8 cellular contexts compared by ENCODE assay signal in the genomic region with DNA sequence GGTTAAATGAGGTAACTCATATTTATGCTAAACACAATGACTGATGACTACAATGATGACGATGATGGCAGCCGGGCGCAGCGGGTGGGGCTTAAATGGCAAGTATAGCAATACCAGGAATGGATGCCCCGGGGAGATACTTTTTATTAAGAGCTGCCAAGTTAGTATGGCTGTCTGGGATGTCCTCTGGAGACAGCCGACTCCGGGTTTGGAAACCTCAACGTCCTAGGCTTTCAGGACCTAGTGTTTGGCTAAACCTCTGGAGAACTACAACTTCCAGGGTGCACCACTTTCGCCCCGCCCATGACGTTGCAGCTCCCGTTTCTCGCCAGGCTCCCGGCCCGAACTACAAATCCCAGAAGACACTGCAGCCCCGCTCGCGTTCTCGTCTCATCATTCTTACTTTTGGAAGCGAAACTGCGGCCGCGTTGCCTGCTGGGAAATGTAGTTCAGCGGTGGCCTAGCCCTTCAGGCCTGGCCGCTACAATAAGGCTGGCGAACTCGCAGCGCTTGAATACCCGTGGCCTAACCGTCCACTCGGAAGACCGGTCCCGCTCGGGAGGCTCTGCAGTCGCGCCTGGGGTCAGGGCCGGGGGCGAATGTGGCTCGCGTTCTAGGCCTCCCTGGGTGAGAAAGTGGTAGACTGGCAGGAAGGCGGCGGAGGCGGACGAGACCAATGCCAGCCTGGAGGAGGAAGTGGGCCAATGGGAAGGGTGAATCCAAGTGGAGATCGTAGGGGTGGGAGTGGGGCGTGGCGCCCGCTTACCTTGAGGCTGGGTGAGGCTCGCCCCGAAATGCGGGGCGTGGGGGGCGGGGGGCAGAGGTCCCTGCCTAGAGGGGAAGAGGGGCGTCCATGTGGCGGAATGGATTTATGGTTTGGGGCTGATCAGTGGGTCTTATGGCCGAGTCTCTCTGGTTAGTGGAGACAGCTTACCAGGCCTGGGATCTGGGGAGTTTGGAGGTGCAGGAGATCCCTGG. TPM values are rescaled to one million over a fixed set of nuclear protein-coding genes. Genes with fewer than 3 reads are reported as not detected.
DNase-seq lines count a peak whose midpoint lies in the region; ATAC-seq and TF ChIP-seq lines count a peak whose summit lies in the region.

A gene (plus strand): TSS at position 463 of the 978 bp plus-strand sequence. CDS start 2,221 bp downstream, outside the sequence.

- peaks cover 0 to 2% of the 10 kb centered on the region in 2 donors for H3K4me1 ChIP-seq in left lung

- ATAC-seq in GM19395 (IDR thresholded peaks at IDR 0.05; ENCODE audit: unreplicated experiment) (peak; percentile 93), HG03565 (IDR thresholded peaks at IDR 0.05; ENCODE audit: unreplicated experiment) (peak; percentile 90), left lung (peak; percentile 98)

- peak within 1 kb of the TSS; percentile 66 to 68 for H3K4me3 ChIP-seq in left lung

- DNase-seq in NCI-H774 (lab: John Stamatoyannopoulos, UW) (peak; percentile 97), dermis blood vessel endothelial cell (peak; percentile 99), left lung (peak; percentile 98 to 99)
- DNase-seq in activated CD4-positive, alpha-beta T cell treated with anti-CD3 and anti-CD28 coated beads, Interleukin-2, amount 50 U/mL, for 4 hours: peak; percentile 99 to 100
- DNase-seq in stimulated activated CD4-positive, alpha-beta T cell treated with anti-CD3 and anti-CD28 coated beads, Interleukin-2, amount 100 ng/mL, for 48 hours: peak; percentile 97 to 98

- no peaks in the 10 kb centered on the region for H3K9me3 ChIP-seq in left lung

- peaks cover 0 to 26% of the 10 kb centered on the region in 2 donors for H3K36me3 ChIP-seq in left lung

- TF ChIP-seq CTCF in C4-2B (conservative IDR thresholded peaks at IDR 0.05) (no peak), left lung (IDR thresholded peaks at IDR 0.05) (no peak)

- no peaks in the 10 kb centered on the region for H3K27me3 ChIP-seq in left lung

- H3K27ac ChIP-seq in C4-2B (peak within 1 kb of the TSS; percentile 82), left lung (peak within 1 kb of the TSS; percentile 93 to 98)

- intact Hi-C loops in left lung (cut with DNase I): no loop called here

RNA-seq across cellular contexts. Expression of the gene that starts here (rescaled TPM):
- total RNA-seq in dermis blood vessel endothelial cell (18.5 and 21.5 TPM in 2 replicates), left lung (10 to 100 TPM; 18.1 to 19.6 TPM)

Comparison
In these comparisons a context has a peak if more than half of its experiments do, and no peak if none do; other contexts are left out.
1. Peak in every context shown above with its lines: DNase-seq, ATAC-seq, H3K4me3 ChIP-seq and H3K27ac ChIP-seq.